9 cellular contexts compared by ENCODE assay signal in the genomic region with DNA sequence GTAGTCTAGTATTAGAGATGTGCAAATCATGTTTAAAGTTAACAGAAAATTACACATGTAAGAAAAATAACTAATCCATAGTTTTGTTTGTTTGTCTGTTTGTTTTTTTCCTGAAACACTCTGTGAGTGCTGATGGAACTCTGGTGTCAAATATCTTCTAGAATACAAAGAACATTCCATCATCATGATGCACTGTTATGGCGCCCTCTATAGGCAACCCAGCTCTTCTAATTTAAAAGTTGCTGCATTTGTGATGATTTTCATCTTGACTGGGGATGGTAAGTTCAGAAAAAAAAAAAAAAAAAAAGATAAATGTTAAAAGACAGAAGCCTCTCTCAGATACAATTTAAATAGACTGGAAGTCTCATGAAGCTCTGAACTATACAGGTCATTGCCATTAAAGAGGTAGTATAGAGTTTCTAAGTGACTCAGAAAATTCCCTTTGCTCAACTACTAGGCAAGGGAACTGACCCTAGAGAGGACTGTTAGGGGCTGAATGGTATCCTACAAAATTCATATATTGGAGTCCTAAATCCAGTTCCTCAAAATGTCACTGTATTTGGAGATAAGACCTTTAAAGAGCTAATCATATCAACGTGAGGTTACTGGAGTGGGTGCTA.
A peak's percentile ranks its signal among the peaks of the same experiment; 100 is the strongest.
DNase-seq lines count a peak whose midpoint lies in the region; ATAC-seq, FAIRE-seq and TF ChIP-seq lines count a peak whose summit lies in the region.
"Had no signal": no experiment of that assay in that cellular context is flagged by ENCODE, and none has a peak within 500 bp of the region (broad histone marks: within the 10 kb centered on the region; RNA-seq: fewer than 3 reads in every experiment).

No MANE protein-coding gene starts in this region.

- no peaks in the 10 kb centered on the region for H3F3A ChIP-seq in DOHH2 (ENCODE audit: control insufficient read depth, insufficient read depth)

- no peaks in the 10 kb centered on the region for H3K9me2 ChIP-seq in DOHH2 (replicated peaks; ENCODE audit: control insufficient read depth, low read length)

- no peaks in the 10 kb centered on the region for H4K20me1 ChIP-seq in DOHH2 (ENCODE audit: control insufficient read depth, insufficient read depth, low read depth, low read length)

- H3K36me3 ChIP-seq in DOHH2 (ENCODE audit: control insufficient read depth, low read length) (no peaks in the 10 kb centered on the region), bronchial epithelial cell (ENCODE audit: control insufficient read depth, insufficient read depth, low read length) (no peaks in the 10 kb centered on the region), right lobe of liver (no peaks in the 10 kb centered on the region)

- peak in 1 of 4 donors; percentile 31 for ATAC-seq in right lobe of liver
- no peak for ATAC-seq in GM19328 (IDR thresholded peaks at IDR 0.05; ENCODE audit: unreplicated experiment)

- DNase-seq in bronchial epithelial cell (ENCODE audit: low read depth) (peak; percentile 61), right lobe of liver (no peak), NCI-H1417 treated with DMSO at 0.1 percent for 48 hours (lab: John Stamatoyannopoulos, UW) (no peak)
- no peak for DNase-seq in activated CD4-positive, alpha-beta T cell treated with anti-CD3 and anti-CD28 coated beads for 48 hours
- no peak for DNase-seq in stimulated activated CD4-positive, alpha-beta T cell treated with anti-CD3 and anti-CD28 coated beads, Interleukin-4, amount 100 ng/mL, for 24 hours
- DNase-seq: NCI-H187 had no signal

- H3K4me3 ChIP-seq in DOHH2 (ENCODE audit: low read length) (no peak overlapping the region), bronchial epithelial cell (ENCODE audit: low read depth, low read length) (no peak overlapping the region), right lobe of liver (no peak overlapping the region)

- no peaks in the 10 kb centered on the region for H3K27me3 ChIP-seq in DOHH2 (ENCODE audit: control insufficient read depth, low read length)
- H3K27me3 ChIP-seq in bronchial epithelial cell (ENCODE audit: control insufficient read depth, insufficient read depth, low read length) = no peaks in the 10 kb centered on the region
- H3K27me3 ChIP-seq in right lobe of liver = no peaks in the 10 kb centered on the region

- no peaks in the 10 kb centered on the region for H3K79me2 ChIP-seq in DOHH2 (ENCODE audit: control insufficient read depth, low read length)

- H3K9me3 ChIP-seq in DOHH2 (ENCODE audit: control insufficient read depth, insufficient read depth, low read length) (no peaks in the 10 kb centered on the region), right lobe of liver (no peaks in the 10 kb centered on the region)

- H3K27ac ChIP-seq in DOHH2 (ENCODE audit: low read depth, low read length) = no peak overlapping the region
- H3K27ac ChIP-seq in right lobe of liver = no peak overlapping the region

- no peak overlapping the region for H3K4me2 ChIP-seq in DOHH2 (ENCODE audit: low read length)

- FAIRE-seq in bronchial epithelial cell (lab: Jason Lieb, UNC) = no peak

- H3K4me1 ChIP-seq in DOHH2 (ENCODE audit: control insufficient read depth, low read length) = no peaks in the 10 kb centered on the region
- H3K4me1 ChIP-seq in right lobe of liver = no peaks in the 10 kb centered on the region

- 6% methylated on average over 2 of the region's 2 CpGs for WGBS in right lobe of liver (ENCODE audit: insufficient coverage, low coverage, low lambda C conversion rate, missing lambda C conversion rate)

- intact Hi-C loops in right lobe of liver (cut with DNase I) = no loop called here

- TF ChIP-seq POLR2A in right lobe of liver (IDR thresholded peaks at IDR 0.05) = no peak

- TF ChIP-seq CTCF in DOHH2 (IDR thresholded peaks at IDR 0.05; ENCODE audit: low read depth, low read length, poor library complexity, severe bottlenecking) (peak; percentile 40), LNCAP (IDR thresholded peaks at IDR 0.05) (peak; percentile 74), bronchial epithelial cell (IDR thresholded peaks at IDR 0.05; ENCODE audit: insufficient read depth, low read length, severe bottlenecking) (peak; percentile 47), right lobe of liver (IDR thresholded peaks at IDR 0.05) (peak in 3 of 4 donors; percentile 15 to 36 (median 24))

Comparison
In these comparisons a context has a peak if more than half of its experiments do, and no peak if none do; other contexts are left out.
1. CTCF ChIP-seq: peak in every context shown above with its lines; median percentile 74 in LNCAP; 47 in bronchial epithelial cell; 40 in DOHH2; 24 in right lobe of liver.